Comparison of ENCODE assay signal across 1 cellular context in the genomic region with DNA sequence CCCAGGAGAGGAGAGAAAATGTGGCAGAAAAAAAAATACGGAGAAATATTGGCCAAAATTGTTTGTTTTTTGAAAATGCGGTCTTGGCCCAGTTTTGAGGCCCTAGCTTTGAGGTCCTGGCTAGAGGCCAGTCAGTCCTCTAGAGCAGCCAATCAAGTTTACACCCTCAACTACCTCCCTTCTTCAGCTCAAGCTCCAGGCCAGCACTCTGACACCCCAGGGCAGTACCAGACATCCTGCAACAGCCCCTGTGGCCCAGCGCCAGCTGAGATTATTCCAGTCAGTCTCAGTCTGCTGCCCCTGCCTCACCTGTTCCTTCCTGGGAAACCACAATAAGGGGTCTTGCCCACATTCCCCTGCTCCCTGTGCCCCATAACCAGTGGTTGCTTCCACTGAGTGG.
TF ChIP-seq lines count a peak whose summit lies in the region.

No MANE protein-coding gene starts in this region.

TF ChIP-seq in SK-N-SH, 30 proteins besides CTCF, POLR2A, EP300 and RAD21 (continued from another document):
- TF ChIP-seq, protein P1, sequence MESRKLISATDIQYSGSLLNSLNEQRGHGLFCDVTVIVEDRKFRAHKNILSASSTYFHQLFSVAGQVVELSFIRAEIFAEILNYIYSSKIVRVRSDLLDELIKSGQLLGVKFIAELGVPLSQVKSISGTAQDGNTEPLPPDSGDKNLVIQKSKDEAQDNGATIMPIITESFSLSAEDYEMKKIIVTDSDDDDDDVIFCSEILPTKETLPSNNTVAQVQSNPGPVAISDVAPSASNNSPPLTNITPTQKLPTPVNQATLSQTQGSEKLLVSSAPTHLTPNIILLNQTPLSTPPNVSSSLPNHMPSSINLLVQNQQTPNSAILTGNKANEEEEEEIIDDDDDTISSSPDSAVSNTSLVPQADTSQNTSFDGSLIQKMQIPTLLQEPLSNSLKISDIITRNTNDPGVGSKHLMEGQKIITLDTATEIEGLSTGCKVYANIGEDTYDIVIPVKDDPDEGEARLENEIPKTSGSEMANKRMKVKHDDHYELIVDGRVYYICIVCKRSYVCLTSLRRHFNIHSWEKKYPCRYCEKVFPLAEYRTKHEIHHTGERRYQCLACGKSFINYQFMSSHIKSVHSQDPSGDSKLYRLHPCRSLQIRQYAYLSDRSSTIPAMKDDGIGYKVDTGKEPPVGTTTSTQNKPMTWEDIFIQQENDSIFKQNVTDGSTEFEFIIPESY (IDR thresholded peaks at IDR 0.05; ENCODE audit: borderline replicate concordance, low read depth), result no peak
- no peak for TF ChIP-seq GATA2 (CRISPR knock-in tag; IDR thresholded peaks at IDR 0.05)
- no peak for TF ChIP-seq MEF2A (IDR thresholded peaks at IDR 0.05; ENCODE audit: borderline replicate concordance, low read depth)
- TF ChIP-seq ELF1 (IDR thresholded peaks at IDR 0.05), result no peak
- TF ChIP-seq EZH2phosphoT487 (IDR thresholded peaks at IDR 0.05; ENCODE audit: borderline replicate concordance, low read depth), result no peak
- no peak for TF ChIP-seq YY1 (IDR thresholded peaks at IDR 0.05; ENCODE audit: low read depth)
- no peak for TF ChIP-seq TEAD4 (IDR thresholded peaks at IDR 0.05; ENCODE audit: borderline replicate concordance, insufficient read depth)
TF ChIP-seq in SK-N-SH: peak in this region for 0.
